1 cellular context compared by ENCODE assay signal in the genomic region with DNA sequence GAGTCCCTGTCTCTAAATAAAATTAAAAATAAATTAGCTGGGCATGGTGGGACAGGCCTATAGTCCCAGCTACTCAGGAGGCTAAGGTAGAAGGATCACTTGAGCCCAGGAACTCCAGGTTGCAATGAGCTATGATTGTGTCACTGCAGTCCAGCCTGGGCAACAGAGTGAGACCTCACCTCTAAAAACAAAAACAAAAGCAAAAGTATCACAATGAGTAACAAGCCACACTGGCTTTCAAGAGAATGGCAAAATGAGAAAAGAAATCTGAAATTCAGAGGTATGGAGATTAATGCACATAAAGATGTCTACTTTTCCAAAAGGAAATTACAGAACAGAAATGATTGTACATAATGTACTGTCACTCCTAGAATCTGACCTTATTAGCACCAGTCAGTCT.
TF ChIP-seq lines count a peak whose summit lies in the region.

No MANE protein-coding gene starts in this region.

TF ChIP-seq in GM23338, 12 proteins besides CTCF, POLR2A, EP300 and RAD21 (continued from another document):
- TF ChIP-seq, protein P1, sequence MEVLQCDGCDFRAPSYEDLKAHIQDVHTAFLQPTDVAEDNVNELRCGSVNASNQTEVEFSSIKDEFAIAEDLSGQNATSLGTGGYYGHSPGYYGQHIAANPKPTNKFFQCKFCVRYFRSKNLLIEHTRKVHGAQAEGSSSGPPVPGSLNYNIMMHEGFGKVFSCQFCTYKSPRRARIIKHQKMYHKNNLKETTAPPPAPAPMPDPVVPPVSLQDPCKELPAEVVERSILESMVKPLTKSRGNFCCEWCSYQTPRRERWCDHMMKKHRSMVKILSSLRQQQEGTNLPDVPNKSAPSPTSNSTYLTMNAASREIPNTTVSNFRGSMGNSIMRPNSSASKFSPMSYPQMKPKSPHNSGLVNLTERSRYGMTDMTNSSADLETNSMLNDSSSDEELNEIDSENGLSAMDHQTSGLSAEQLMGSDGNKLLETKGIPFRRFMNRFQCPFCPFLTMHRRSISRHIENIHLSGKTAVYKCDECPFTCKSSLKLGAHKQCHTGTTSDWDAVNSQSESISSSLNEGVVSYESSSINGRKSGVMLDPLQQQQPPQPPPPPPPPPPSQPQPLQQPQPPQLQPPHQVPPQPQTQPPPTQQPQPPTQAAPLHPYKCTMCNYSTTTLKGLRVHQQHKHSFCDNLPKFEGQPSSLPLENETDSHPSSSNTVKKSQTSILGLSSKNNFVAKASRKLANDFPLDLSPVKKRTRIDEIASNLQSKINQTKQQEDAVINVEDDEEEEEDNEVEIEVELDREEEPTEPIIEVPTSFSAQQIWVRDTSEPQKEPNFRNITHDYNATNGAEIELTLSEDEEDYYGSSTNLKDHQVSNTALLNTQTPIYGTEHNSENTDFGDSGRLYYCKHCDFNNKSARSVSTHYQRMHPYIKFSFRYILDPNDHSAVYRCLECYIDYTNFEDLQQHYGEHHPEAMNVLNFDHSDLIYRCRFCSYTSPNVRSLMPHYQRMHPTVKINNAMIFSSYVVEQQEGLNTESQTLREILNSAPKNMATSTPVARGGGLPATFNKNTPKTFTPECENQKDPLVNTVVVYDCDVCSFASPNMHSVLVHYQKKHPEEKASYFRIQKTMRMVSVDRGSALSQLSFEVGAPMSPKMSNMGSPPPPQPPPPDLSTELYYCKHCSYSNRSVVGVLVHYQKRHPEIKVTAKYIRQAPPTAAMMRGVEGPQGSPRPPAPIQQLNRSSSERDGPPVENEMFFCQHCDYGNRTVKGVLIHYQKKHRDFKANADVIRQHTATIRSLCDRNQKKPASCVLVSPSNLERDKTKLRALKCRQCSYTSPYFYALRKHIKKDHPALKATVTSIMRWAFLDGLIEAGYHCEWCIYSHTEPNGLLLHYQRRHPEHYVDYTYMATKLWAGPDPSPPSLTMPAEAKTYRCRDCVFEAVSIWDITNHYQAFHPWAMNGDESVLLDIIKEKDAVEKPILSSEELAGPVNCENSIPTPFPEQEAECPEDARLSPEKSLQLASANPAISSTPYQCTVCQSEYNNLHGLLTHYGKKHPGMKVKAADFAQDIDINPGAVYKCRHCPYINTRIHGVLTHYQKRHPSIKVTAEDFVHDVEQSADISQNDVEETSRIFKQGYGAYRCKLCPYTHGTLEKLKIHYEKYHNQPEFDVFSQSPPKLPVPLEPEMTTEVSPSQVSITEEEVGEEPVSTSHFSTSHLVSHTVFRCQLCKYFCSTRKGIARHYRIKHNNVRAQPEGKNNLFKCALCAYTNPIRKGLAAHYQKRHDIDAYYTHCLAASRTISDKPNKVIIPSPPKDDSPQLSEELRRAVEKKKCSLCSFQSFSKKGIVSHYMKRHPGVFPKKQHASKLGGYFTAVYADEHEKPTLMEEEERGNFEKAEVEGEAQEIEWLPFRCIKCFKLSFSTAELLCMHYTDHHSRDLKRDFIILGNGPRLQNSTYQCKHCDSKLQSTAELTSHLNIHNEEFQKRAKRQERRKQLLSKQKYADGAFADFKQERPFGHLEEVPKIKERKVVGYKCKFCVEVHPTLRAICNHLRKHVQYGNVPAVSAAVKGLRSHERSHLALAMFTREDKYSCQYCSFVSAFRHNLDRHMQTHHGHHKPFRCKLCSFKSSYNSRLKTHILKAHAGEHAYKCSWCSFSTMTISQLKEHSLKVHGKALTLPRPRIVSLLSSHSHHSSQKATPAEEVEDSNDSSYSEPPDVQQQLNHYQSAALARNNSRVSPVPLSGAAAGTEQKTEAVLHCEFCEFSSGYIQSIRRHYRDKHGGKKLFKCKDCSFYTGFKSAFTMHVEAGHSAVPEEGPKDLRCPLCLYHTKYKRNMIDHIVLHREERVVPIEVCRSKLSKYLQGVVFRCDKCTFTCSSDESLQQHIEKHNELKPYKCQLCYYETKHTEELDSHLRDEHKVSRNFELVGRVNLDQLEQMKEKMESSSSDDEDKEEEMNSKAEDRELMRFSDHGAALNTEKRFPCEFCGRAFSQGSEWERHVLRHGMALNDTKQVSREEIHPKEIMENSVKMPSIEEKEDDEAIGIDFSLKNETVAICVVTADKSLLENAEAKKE (CRISPR knock-in tag; IDR thresholded peaks at IDR 0.05), result no peak
TF ChIP-seq in GM23338: peak in this region for 0.
